ENCODE assay signal across 10 cellular contexts in the genomic region with DNA sequence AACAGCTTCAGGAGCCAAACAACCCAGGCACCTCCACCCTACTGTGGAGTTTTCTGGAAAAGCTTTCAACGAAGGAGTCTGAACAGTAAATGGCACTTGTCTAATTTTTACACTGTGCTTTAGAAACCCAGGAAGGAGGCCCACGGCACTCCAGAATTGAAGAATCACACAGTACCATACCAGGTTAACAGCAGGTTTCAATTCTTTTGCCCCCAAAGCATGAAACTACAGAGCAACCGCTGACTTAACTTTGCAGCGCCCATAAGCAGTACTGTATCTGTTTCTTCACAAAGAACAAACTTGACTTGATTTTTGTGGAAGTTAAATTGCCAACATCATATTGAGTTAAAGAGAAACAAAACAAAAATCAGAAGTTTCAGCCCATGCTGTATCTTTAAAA.
A peak's percentile ranks its signal among the peaks of the same experiment; 100 is the strongest.
DNase-seq lines count a peak whose midpoint lies in the region; ATAC-seq and TF ChIP-seq lines count a peak whose summit lies in the region.
"Had no signal": no experiment of that assay in that cellular context is flagged by ENCODE, and none has a peak within 500 bp of the region (broad histone marks: within the 10 kb centered on the region; RNA-seq: fewer than 3 reads in every experiment).

No MANE protein-coding gene starts in this region.

- no peak overlapping the region for H3K4me3 ChIP-seq in iPS-20b (ENCODE audit: low read length)

- peaks cover 4% of the 10 kb centered on the region for H3K27me3 Mint-ChIP-seq in T-helper 1 cell treated with Interleukin-12 subunit alpha and Interleukin-12 subunit beta and Interleukin-4 antibody, amounts not matched to agents 30 μg/mL and 1 μg/mL, for 36 hours (ENCODE audit: low read depth)
- no peaks in the 10 kb centered on the region for H3K27me3 Mint-ChIP-seq in activated CD8-positive, alpha-beta T cell treated with anti-CD3 and anti-CD28 coated beads for 36 hours
- no peaks in the 10 kb centered on the region for H3K27me3 Mint-ChIP-seq in stimulated activated memory B cell treated with anti-CD40 and anti-IgM and Interleukin-4, amounts not matched to agents 10 μg/mL and 1 μg/mL and 100 μg/mL, for 72 hours

- POLR2A ChIA-PET in activated CD8-positive, alpha-beta T cell treated with anti-CD3 and anti-CD28 coated beads for 36 hours (lab: Charles Lee) = interaction anchor here (1.0 to 1.4 kb wide), 7 partner anchors 16 to 176 kb away, joined by 3 to 4 read pairs (median 3); no protein-coding TSS in a partner anchor

- CTCF ChIA-PET in activated CD8-positive, alpha-beta T cell treated with anti-CD3 and anti-CD28 coated beads for 36 hours (lab: Charles Lee) = interaction anchor here (1.0 kb wide), 1 partner anchor 31 kb away, joined by 3 read pairs; no protein-coding TSS in a partner anchor

- H3K9ac ChIP-seq in iPS-20b (ENCODE audit: low read depth, low read length) = peak overlapping the region; percentile 45; the same call in 1 of the 2 replicates

- H3K27ac Mint-ChIP-seq in T-helper 1 cell treated with Interleukin-12 subunit alpha and Interleukin-12 subunit beta and Interleukin-4 antibody, amounts not matched to agents 30 μg/mL and 1 μg/mL, for 36 hours = peak overlapping the region; percentile 44
- peak overlapping the region; percentile 93 for H3K27ac Mint-ChIP-seq in activated CD8-positive, alpha-beta T cell treated with anti-CD3 and anti-CD28 coated beads for 36 hours
- peak overlapping the region; percentile 91 for H3K27ac Mint-ChIP-seq in stimulated activated memory B cell treated with anti-CD40 and anti-IgM and Interleukin-4, amounts not matched to agents 10 μg/mL and 1 μg/mL and 100 μg/mL, for 72 hours

- DNase-seq in T-helper 1 cell (no peak), SK-N-DZ (ENCODE audit: low spot score) (no peak), NCI-H1105 (lab: John Stamatoyannopoulos, UW) (no peak), SKM-1 treated with dmso at 0.1 percent for 144 hours (lab: John Stamatoyannopoulos, UW; ENCODE audit: unreplicated experiment) (no peak)
- DNase-seq in activated CD8-positive, alpha-beta T cell treated with anti-CD3 and anti-CD28 coated beads for 36 hours = peak; percentile 44
- DNase-seq: 8988T, NCI-H1417 had no signal

- peak; percentile 48 for ATAC-seq in activated CD8-positive, alpha-beta T cell treated with anti-CD3 and anti-CD28 coated beads for 36 hours
- peak; percentile 47 for ATAC-seq in stimulated activated memory B cell treated with anti-CD40 and anti-IgM and Interleukin-4, amounts not matched to agents 10 μg/mL and 1 μg/mL and 100 μg/mL, for 72 hours

- peaks cover 4% of the 10 kb centered on the region for H3K36me3 Mint-ChIP-seq in T-helper 1 cell treated with Interleukin-12 subunit alpha and Interleukin-12 subunit beta and Interleukin-4 antibody, amounts not matched to agents 30 μg/mL and 1 μg/mL, for 36 hours (ENCODE audit: low read depth)
- peaks cover 32% of the 10 kb centered on the region for H3K36me3 Mint-ChIP-seq in activated CD8-positive, alpha-beta T cell treated with anti-CD3 and anti-CD28 coated beads for 36 hours (ENCODE audit: low read depth)
- H3K36me3 Mint-ChIP-seq in stimulated activated memory B cell treated with anti-CD40 and anti-IgM and Interleukin-4, amounts not matched to agents 10 μg/mL and 1 μg/mL and 100 μg/mL, for 72 hours = peaks cover 27% of the 10 kb centered on the region

- intact Hi-C loops in activated CD8-positive, alpha-beta T cell treated with anti-CD3 and anti-CD28 coated beads for 36 hours (cut with micrococcal nuclease) = loop anchor here (2.0 to 10.0 kb wide), 5 partner anchors 40 to 455 kb away; partner anchors contain the start of gene FOXP1

- no peak for TF ChIP-seq CTCF in activated CD8-positive, alpha-beta T cell treated with anti-CD3 and anti-CD28 coated beads for 36 hours (IDR thresholded peaks at IDR 0.05)

- peak overlapping the region; percentile 96 for H3K4me3 Mint-ChIP-seq in T-helper 1 cell treated with Interleukin-12 subunit alpha and Interleukin-12 subunit beta and Interleukin-4 antibody, amounts not matched to agents 30 μg/mL and 1 μg/mL, for 36 hours
- peak overlapping the region; percentile 77 for H3K4me3 Mint-ChIP-seq in activated CD8-positive, alpha-beta T cell treated with anti-CD3 and anti-CD28 coated beads for 36 hours
- peak overlapping the region; percentile 86 for H3K4me3 Mint-ChIP-seq in stimulated activated memory B cell treated with anti-CD40 and anti-IgM and Interleukin-4, amounts not matched to agents 10 μg/mL and 1 μg/mL and 100 μg/mL, for 72 hours

- no peaks in the 10 kb centered on the region for H3K9me3 ChIP-seq in iPS-20b (ENCODE audit: insufficient read depth, low read depth, low read length)

- no peaks in the 10 kb centered on the region for H3K27me3 ChIP-seq in iPS-20b (ENCODE audit: insufficient read depth, low read length)

- H3K4me1 Mint-ChIP-seq in T-helper 1 cell treated with Interleukin-12 subunit alpha and Interleukin-12 subunit beta and Interleukin-4 antibody, amounts not matched to agents 30 μg/mL and 1 μg/mL, for 36 hours (ENCODE audit: low read depth) = peaks cover 47% of the 10 kb centered on the region
- H3K4me1 Mint-ChIP-seq in activated CD8-positive, alpha-beta T cell treated with anti-CD3 and anti-CD28 coated beads for 36 hours (ENCODE audit: low read depth) = peaks cover 67% of the 10 kb centered on the region
- peaks cover 69% of the 10 kb centered on the region for H3K4me1 Mint-ChIP-seq in stimulated activated memory B cell treated with anti-CD40 and anti-IgM and Interleukin-4, amounts not matched to agents 10 μg/mL and 1 μg/mL and 100 μg/mL, for 72 hours

- peak overlapping the region; percentile 27 for H3K27ac ChIP-seq in iPS-20b (ENCODE audit: low read length)

- H3K4me1 ChIP-seq in iPS-20b (ENCODE audit: insufficient read depth, low read length) = peaks cover 53% of the 10 kb centered on the region

- H3K9me3 Mint-ChIP-seq in T-helper 1 cell treated with Interleukin-12 subunit alpha and Interleukin-12 subunit beta and Interleukin-4 antibody, amounts not matched to agents 30 μg/mL and 1 μg/mL, for 36 hours = no peaks in the 10 kb centered on the region
- H3K9me3 Mint-ChIP-seq in activated CD8-positive, alpha-beta T cell treated with anti-CD3 and anti-CD28 coated beads for 36 hours = no peaks in the 10 kb centered on the region
- no peaks in the 10 kb centered on the region for H3K9me3 Mint-ChIP-seq in stimulated activated memory B cell treated with anti-CD40 and anti-IgM and Interleukin-4, amounts not matched to agents 10 μg/mL and 1 μg/mL and 100 μg/mL, for 72 hours

- H3K36me3 ChIP-seq in iPS-20b (ENCODE audit: insufficient read depth, low read depth, low read length) = no peaks in the 10 kb centered on the region
